8 cellular contexts compared by ENCODE assay signal in genomic region chr5:65721775-65722574, GRCh38. TPM values are rescaled to one million over a fixed set of nuclear protein-coding genes. Genes with fewer than 3 reads are reported as not detected.
DNase-seq lines count a peak whose midpoint lies in the region; ATAC-seq and TF ChIP-seq lines count a peak whose summit lies in the region.

Gene NLN (plus strand): TSS chr5:65722205. CDS start chr5:65722374, 169 bp downstream.
A gene with protein sequence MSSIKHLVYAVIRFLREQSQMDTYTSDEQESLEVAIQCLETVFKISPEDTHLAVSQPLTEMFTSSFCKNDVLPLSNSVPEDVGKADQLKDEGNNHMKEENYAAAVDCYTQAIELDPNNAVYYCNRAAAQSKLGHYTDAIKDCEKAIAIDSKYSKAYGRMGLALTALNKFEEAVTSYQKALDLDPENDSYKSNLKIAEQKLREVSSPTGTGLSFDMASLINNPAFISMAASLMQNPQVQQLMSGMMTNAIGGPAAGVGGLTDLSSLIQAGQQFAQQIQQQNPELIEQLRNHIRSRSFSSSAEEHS (minus strand): TSS chr5:65722109. CDS start chr5:65720807, 1,302 bp downstream.

- ATAC-seq in T-helper 17 cell, result peak; percentile 90

- H3K4me1 Mint-ChIP-seq in T-helper 17 cell, result peaks cover 24% of the 10 kb centered on the region

- TF ChIP-seq POLR2A in NB4 (IDR thresholded peaks at IDR 0.05; ENCODE audit: extremely low read depth, insufficient read length) (peak; percentile 60), uterus (IDR thresholded peaks at IDR 0.05) (peak; percentile 11 to 59)

- H3K4me1 ChIP-seq in right atrium auricular region (peaks cover 0 to 16% of the 10 kb centered on the region in 2 donors), uterus (no peaks in the 10 kb centered on the region)

- H3K27ac Mint-ChIP-seq in T-helper 17 cell, result peak within 1 kb of the TSS; percentile 70

- H3K27me3 Mint-ChIP-seq in T-helper 17 cell, result no peaks in the 10 kb centered on the region

- no peaks in the 10 kb centered on the region for H3K9me3 ChIP-seq in T-helper 17 cell (ENCODE audit: control insufficient read depth, low read length, poor library complexity, severe bottlenecking)
- no peaks in the 10 kb centered on the region for H3K9me3 ChIP-seq in right atrium auricular region
- H3K9me3 ChIP-seq in uterus, result no peaks in the 10 kb centered on the region

- no peaks in the 10 kb centered on the region for H3K36me3 Mint-ChIP-seq in T-helper 17 cell (ENCODE audit: low read depth)

- no peaks in the 10 kb centered on the region for H3K36me3 ChIP-seq in right atrium auricular region
- H3K36me3 ChIP-seq in uterus, result no peaks in the 10 kb centered on the region

- TF ChIP-seq CTCF in GM12875 (IDR thresholded peaks at IDR 0.05; ENCODE audit: borderline replicate concordance, insufficient read depth, low read depth, low read length) (no peak), HFF-Myc (IDR thresholded peaks at IDR 0.05; ENCODE audit: low read depth, low read length, missing control alignments) (no peak), NB4 (IDR thresholded peaks at IDR 0.05; ENCODE audit: low read depth, low read length) (no peak), right atrium auricular region (IDR thresholded peaks at IDR 0.05) (no peak), uterus (IDR thresholded peaks at IDR 0.05) (no peak)

- peak within 1 kb of the TSS; percentile 68 for H3K27ac ChIP-seq in angular gyrus (ENCODE audit: low read depth, low read length)
- H3K27ac ChIP-seq in right atrium auricular region, result peak within 1 kb of the TSS; percentile 75 to 83
- peak within 1 kb of the TSS; percentile 77 to 81 for H3K27ac ChIP-seq in uterus

- H3K4me3 Mint-ChIP-seq in T-helper 17 cell, result peak within 1 kb of the TSS; percentile 96

- DNase-seq in HFF-Myc (ENCODE audit: extremely low read depth, low read depth), result no peak
- peak; percentile 88 for DNase-seq in NB4 (ENCODE audit: low read depth)
- DNase-seq in T-helper 17 cell, result peak; percentile 80 to 89 (median 86)
- DNase-seq in right atrium auricular region (ENCODE audit: low spot score), result peak; percentile 80
- peak; percentile 86 for DNase-seq in putamen (ENCODE audit: low spot score)
- DNase-seq in uterus, result peak; percentile 76 to 88

- H3K4me3 ChIP-seq in GM12875 (ENCODE audit: low read depth, low read length), result peak within 1 kb of the TSS; percentile 95
- H3K4me3 ChIP-seq in HFF-Myc (replicated peaks; ENCODE audit: low read depth, low read length), result peak within 1 kb of the TSS; percentile 86
- H3K4me3 ChIP-seq in NB4 (ENCODE audit: low read depth, low read length), result peak within 1 kb of the TSS; percentile 77
- peak within 1 kb of the TSS; percentile 75 to 91 for H3K4me3 ChIP-seq in right atrium auricular region
- H3K4me3 ChIP-seq in uterus, result peak within 1 kb of the TSS; percentile 84 to 93

- intact Hi-C loops in uterus (cut with DNase I; ENCODE audit: low total_unique reads), result no loop called here

- no peaks in the 10 kb centered on the region for H3K27me3 ChIP-seq in right atrium auricular region
- H3K27me3 ChIP-seq in uterus, result no peaks in the 10 kb centered on the region

RNA-seq across cellular contexts. Expression of gene NLN, which starts in this region (rescaled TPM):
- total RNA-seq in T-helper 17 cell, result 1 to 10 TPM; 1.8 to 2.3 TPM
- 1 to 10 TPM; 5.9 to 7.2 TPM for total RNA-seq in right atrium auricular region
- 10 to 100 TPM in 2 of 4 donors, 1 to 10 TPM in 2; 4.4 to 34.9 (median 9.8) TPM for total RNA-seq in uterus

RNA-seq across cellular contexts. Expression of the second gene that starts in this region (rescaled TPM):
- total RNA-seq in T-helper 17 cell (10 to 100 TPM; 52.7 to 52.8 TPM), right atrium auricular region (1 to 10 TPM; 6.8 to 6.9 TPM), uterus (10 to 100 TPM in 3 of 4 donors, 1 to 10 TPM in 1; 4.1 to 26.2 (median 13.5) TPM)
